Comparison of ENCODE assay signal across 8 cellular contexts in genomic region chr19:12801466-12802266, GRCh38. TPM values are rescaled to one million over a fixed set of nuclear protein-coding genes. Genes with fewer than 3 reads are reported as not detected.
A peak's percentile ranks its signal among the peaks of the same experiment; 100 is the strongest.
DNase-seq lines count a peak whose midpoint lies in the region; ATAC-seq, FAIRE-seq and TF ChIP-seq lines count a peak whose summit lies in the region.

PRDX2 (minus strand) TSS chr19:12801800; CDS start chr19:12801261, 539 bp downstream.
THSD8 (plus strand) TSS chr19:12802069; CDS start chr19:12802072, 3 bp downstream.

- peak; percentile 79 for FAIRE-seq in GM12891 (lab: Jason Lieb, UNC)

- TF ChIP-seq POLR2A in GM12891 (IDR thresholded peaks at IDR 0.05; ENCODE audit: low read depth, low read length): peak; percentile 96

- peak within 1 kb of the TSS; percentile 69 for H3K4me3 ChIP-seq in right cardiac atrium (ENCODE audit: low read length)

- peak within 1 kb of the TSS; percentile 67 for H3K27ac ChIP-seq in right cardiac atrium (ENCODE audit: low read length)

- intact Hi-C loops in T-helper 1 cell treated with Interleukin-12 subunit alpha and Interleukin-12 subunit beta and Interleukin-4 antibody, amounts not matched to agents 30 ng/mL and 1 ng/mL, for 36 hours (cut with micrococcal nuclease): loop anchor here (1.0 to 2.0 kb wide), 2 partner anchors 41 to 79 kb away; partner anchors contain the start of gene TNPO2
- intact Hi-C loops in right cardiac atrium (cut with DNase I): loop anchor here in 3 of 4 donors (5.0 kb wide), 1 partner anchor 34 kb away; no protein-coding TSS in a partner anchor
- intact Hi-C loops in posterior cingulate gyrus (cut with DNase I): loop anchor here (5.0 kb wide), 1 partner anchor 39 kb away; no protein-coding TSS in a partner anchor

- peak; percentile 85 to 89 for ATAC-seq in right cardiac atrium
- ATAC-seq in GM21526 (IDR thresholded peaks at IDR 0.05; ENCODE audit: low FRiP score, unreplicated experiment): no peak

- peaks cover 5% of the 10 kb centered on the region for H3K4me1 ChIP-seq in right cardiac atrium (ENCODE audit: control insufficient read depth, insufficient read depth, low read length)

- no peaks in the 10 kb centered on the region for H3K9me3 ChIP-seq in right cardiac atrium (ENCODE audit: control insufficient read depth, low read length)

- WGBS in right cardiac atrium: under 1% methylated on average over 78 of the region's 78 CpGs

- peak; percentile 71 for DNase-seq in GM12891 (ENCODE audit: insufficient read length, low spot score)
- DNase-seq in NAMALWA (ENCODE audit: low spot score): peak; percentile 73
- DNase-seq in anterior cingulate cortex (lab: John Stamatoyannopoulos, UW): peak in 57 of 58 donors; percentile 23 to 90 (median 71)
- DNase-seq in right cardiac atrium: peak; percentile 81 to 93 (median 93)
- peak; percentile 75 to 98 (median 86) for DNase-seq in posterior cingulate gyrus
- no peak for DNase-seq in dedifferentiated amniotic fluid mesenchymal stem cell (ENCODE audit: extremely low spot score)

- H3K27me3 ChIP-seq in right cardiac atrium (ENCODE audit: control insufficient read depth, insufficient read depth): no peaks in the 10 kb centered on the region

TF ChIP-seq in GM12891, 5 proteins besides CTCF, POLR2A, EP300 and RAD21:
- TF ChIP-seq SPI1 (IDR thresholded peaks at IDR 0.05; ENCODE audit: low read depth, low read length): no peak
- 0 out of 2 replicates have a peak, but pooled peaks have one; percentile 59 for TF ChIP-seq TAF1 (IDR thresholded peaks at IDR 0.05; ENCODE audit: low read depth, low read length)
- peak; percentile 91 for TF ChIP-seq POLR2AphosphoS5 (IDR thresholded peaks at IDR 0.05; ENCODE audit: low read depth, low read length)

RNA-seq across cellular contexts. Expression of gene PRDX2, which starts in this region (rescaled TPM):
- 154 TPM for polyA plus RNA-seq in GM12891 (2012; ENCODE audit: low read depth, missing spikeins)
- 300 and 302 TPM in 2 replicates for total RNA-seq in T-helper 1 cell treated with Interleukin-12 subunit alpha and Interleukin-12 subunit beta and Interleukin-4 antibody, amounts not matched to agents 30 ng/mL and 1 ng/mL, for 36 hours
- total RNA-seq in right cardiac atrium: 100 to 1,000 TPM; 595 to 772 (median 666) TPM
- 834 TPM for polyA plus RNA-seq in right cardiac atrium

RNA-seq across cellular contexts. Expression of gene THSD8, which starts in this region (rescaled TPM):
- 9.6 TPM for polyA plus RNA-seq in GM12891 (2012; ENCODE audit: low read depth, missing spikeins)
- 13.0 and 24.6 TPM in 2 replicates for total RNA-seq in T-helper 1 cell treated with Interleukin-12 subunit alpha and Interleukin-12 subunit beta and Interleukin-4 antibody, amounts not matched to agents 30 ng/mL and 1 ng/mL, for 36 hours
- total RNA-seq in right cardiac atrium: 1 to 10 TPM; 2.2 to 3.6 (median 3.0) TPM
- polyA plus RNA-seq in right cardiac atrium: 2.5 TPM
